11 cellular contexts compared by ENCODE assay signal in the genomic region with DNA sequence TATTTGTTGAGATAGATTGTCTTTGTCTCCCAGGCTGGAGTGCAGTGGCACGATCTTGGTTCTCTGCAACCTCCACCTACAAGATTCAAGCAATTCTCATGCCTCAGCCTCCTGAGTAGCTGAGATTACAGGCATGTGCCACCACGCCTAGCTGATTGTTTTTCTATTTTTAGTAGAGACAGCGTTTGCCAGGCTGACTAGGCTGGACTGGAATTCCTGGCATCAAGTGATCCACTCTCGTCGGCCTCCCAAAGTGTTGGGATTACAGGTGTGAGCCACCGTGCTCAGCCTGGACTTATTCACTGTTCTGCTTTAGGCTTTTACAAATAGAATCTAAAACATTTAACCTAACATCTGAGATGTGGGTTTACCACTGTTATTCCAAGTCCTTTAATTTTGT.
"Had no signal": no experiment of that assay in that cellular context is flagged by ENCODE, and none has a peak within 500 bp of the region (broad histone marks: within the 10 kb centered on the region; RNA-seq: fewer than 3 reads in every experiment).

No MANE protein-coding gene starts in this region.

- ATAC-seq: naive thymus-derived CD8-positive, alpha-beta T cell had no signal

- H3K27ac ChIP-seq: cardiac muscle cell, coronary artery, neutrophil, right atrium auricular region, tibial artery had no signal

- DNase-seq: activated effector memory CD4-positive, alpha-beta T cell treated with Interleukin-2 at 50 U/mL for 16 hours; activated T-cell treated with anti-CD3 and anti-CD28 coated beads, Interleukin-2, amount 50 U/mL, for 1 hour; effector CD8-positive, alpha-beta T cell; hippocampal formation; naive thymus-derived CD8-positive, alpha-beta T cell; small intestine; tibial artery had no signal

- H3K27me3 ChIP-seq: cardiac muscle cell, neutrophil, right atrium auricular region, tibial artery had no signal

- H3K4me1 ChIP-seq: right atrium auricular region, tibial artery had no signal
